In the genomic region with DNA sequence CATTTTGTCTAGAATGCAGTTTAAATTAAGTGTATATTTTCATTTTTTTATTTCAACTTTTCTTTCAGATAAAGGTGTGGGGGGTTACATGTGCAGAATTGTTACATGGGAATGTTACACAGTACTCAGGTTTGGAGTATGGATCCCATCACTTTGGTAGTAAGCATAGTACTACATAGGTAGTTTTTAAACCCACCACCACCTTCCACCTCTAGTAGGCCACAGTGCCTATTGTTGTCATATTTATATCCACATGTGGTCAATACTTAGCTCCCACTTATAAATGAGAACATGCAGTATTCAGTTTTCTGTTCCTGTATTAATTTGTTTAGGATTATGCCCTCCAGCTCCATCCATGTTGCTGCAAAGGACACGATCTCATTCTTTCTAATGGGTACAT, we compare ENCODE assay signal across 19 cellular contexts.
DNase-seq lines count a peak whose midpoint lies in the region; ATAC-seq and TF ChIP-seq lines count a peak whose summit lies in the region.
"Had no signal": no experiment of that assay in that cellular context is flagged by ENCODE, and none has a peak within 500 bp of the region (broad histone marks: within the 10 kb centered on the region; RNA-seq: fewer than 3 reads in every experiment).

No MANE protein-coding gene starts in this region.

- no peaks in the 10 kb centered on the region for H3K79me2 ChIP-seq in PC-3 (ENCODE audit: low read length)

- H3K36me3 ChIP-seq in PC-3 (ENCODE audit: low read depth, low read length): no peaks in the 10 kb centered on the region

- DNase-seq in GM12865 (ENCODE audit: low read depth) (no peak), PC-3 (peak; percentile 48), retinal pigment epithelial cell (ENCODE audit: low read depth) (no peak), NOMO-1 (lab: John Stamatoyannopoulos, UW; ENCODE audit: unreplicated experiment in 2 of 2) (no peak), activated gamma-delta T cell (lab: John Stamatoyannopoulos, UW) (no peak), NCI-H82 (lab: John Stamatoyannopoulos, UW) (no peak)
- DNase-seq: Calu3; CD4-positive, alpha-beta memory T cell; COR-L47; DMS153; DND-41; EL; GDM1; GM23248; H7; HCEC 1CT had no signal

- H3K27me3 ChIP-seq in PC-3 (ENCODE audit: low read length): no peaks in the 10 kb centered on the region

- no peaks in the 10 kb centered on the region for H3K4me1 ChIP-seq in PC-3 (ENCODE audit: insufficient read depth, low read length)

- CTCF ChIA-PET in PC-3 (lab: Charles Lee): interaction anchor here (0.7 kb wide), 1 partner anchor 16 kb away, joined by 3 read pairs; no protein-coding TSS in a partner anchor

- H3K4me2 ChIP-seq in PC-3 (ENCODE audit: low read length): no peak overlapping the region
- H3K4me2 ChIP-seq: BLaER1 treated with 17β-estradiol and CSF1 and Interleukin-3, amounts not matched to agents 10 nM and 100 nM had no signal

- TF ChIP-seq CTCF in C4-2B (conservative IDR thresholded peaks at IDR 0.05) (peak; percentile 18; the same call in 1 of the 2 replicates), GM12865 (IDR thresholded peaks at IDR 0.05; ENCODE audit: insufficient read depth, low read depth, low read length, missing control alignments) (peak; percentile 3), PC-3 (conservative IDR thresholded peaks at IDR 0.05; ENCODE audit: low read depth, low read length) (peak; percentile 64), retinal pigment epithelial cell (conservative IDR thresholded peaks at IDR 0.05; ENCODE audit: low read depth, low read length) (peak; percentile 7)

- POLR2A ChIA-PET in PC-3 (lab: Charles Lee; ENCODE audit: unreplicated experiment): no interaction called here

- no peaks in the 10 kb centered on the region for H4K20me1 ChIP-seq in PC-3 (ENCODE audit: low read length)

- H3K27ac ChIP-seq in C4-2B: no peak overlapping the region
- no peak overlapping the region for H3K27ac ChIP-seq in PC-3 (ENCODE audit: low read length)
- H3K27ac ChIP-seq: BLaER1 treated with 17β-estradiol and CSF1 and Interleukin-3, amounts not matched to agents 10 nM and 100 nM; GM23248 had no signal

- no peak overlapping the region for H2AFZ ChIP-seq in PC-3 (ENCODE audit: low read length)
- H2AFZ ChIP-seq: GM23248 had no signal

- no peaks in the 10 kb centered on the region for H3K9me3 ChIP-seq in PC-3 (ENCODE audit: low read length)

- H3K4me3 ChIP-seq in GM12865 (ENCODE audit: low read depth, low read length): no peak overlapping the region
- no peak overlapping the region for H3K4me3 ChIP-seq in PC-3 (ENCODE audit: low read length)
- H3K4me3 ChIP-seq in retinal pigment epithelial cell (ENCODE audit: low read length): no peak overlapping the region
- H3K4me3 ChIP-seq: BLaER1 treated with 17β-estradiol and CSF1 and Interleukin-3, amounts not matched to agents 10 nM and 100 nM; GM23248 had no signal

- peak; percentile 57; the same call in 1 of the 2 replicates for ATAC-seq in PC-3
- ATAC-seq in GM21367 (IDR thresholded peaks at IDR 0.05; ENCODE audit: unreplicated experiment): no peak

- H3F3A ChIP-seq in PC-3 (ENCODE audit: low read length, unreplicated experiment): no peaks in the 10 kb centered on the region

- H3K9me2 ChIP-seq in PC-3 (replicated peaks; ENCODE audit: low read length): no peaks in the 10 kb centered on the region

- no peak overlapping the region for H3K9ac ChIP-seq in PC-3 (ENCODE audit: low read length)
- H3K9ac ChIP-seq: BLaER1 treated with 17β-estradiol and CSF1 and Interleukin-3, amounts not matched to agents 10 nM and 100 nM; GM23248 had no signal

- intact Hi-C loops in PC-3 (cut with micrococcal nuclease): no loop called here

- no TSS peak for BruUV-seq in PC-3 (replicated peaks; lab: Mats Ljungman, UMichigan)

Comparison
In these comparisons a context has a peak if more than half of its experiments do, and no peak if none do; other contexts are left out.
1. CTCF ChIP-seq: peak in every context shown above with its lines; median percentile 64 in PC-3; 18 in C4-2B; 7 in retinal pigment epithelial cell; 3 in GM12865.